Comparison of ENCODE assay signal across 21 cellular contexts in the genomic region with DNA sequence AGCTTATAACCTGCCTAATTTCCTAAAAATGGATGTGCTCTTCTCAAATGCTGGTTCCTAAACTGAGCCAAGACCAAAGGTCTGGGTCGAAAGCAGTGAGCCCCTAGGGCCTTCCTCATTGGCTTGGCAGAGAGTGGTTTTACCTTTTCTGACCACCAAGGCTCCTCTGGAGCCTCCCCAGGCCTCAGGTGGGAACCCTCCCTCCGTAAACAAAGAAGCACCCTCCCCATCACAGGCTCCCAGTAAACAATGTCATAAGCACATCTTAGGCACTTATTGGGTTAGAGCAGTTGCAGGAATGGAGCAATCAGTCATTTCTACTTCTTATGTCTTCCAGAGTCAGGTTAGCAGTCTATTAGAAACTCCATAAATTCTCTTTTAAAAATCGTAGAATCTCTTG. TPM values are rescaled to one million over a fixed set of nuclear protein-coding genes. Genes with fewer than 3 reads are reported as not detected.
DNase-seq lines count a peak whose midpoint lies in the region; ATAC-seq and TF ChIP-seq lines count a peak whose summit lies in the region.
"Had no signal": no experiment of that assay in that cellular context is flagged by ENCODE, and none has a peak within 500 bp of the region (broad histone marks: within the 10 kb centered on the region; RNA-seq: fewer than 3 reads in every experiment).

No MANE protein-coding gene starts in this region.

- H3K9me3 ChIP-seq in left ventricle myocardium inferior (replicated peaks), result no peaks in the 10 kb centered on the region
- no peaks in the 10 kb centered on the region for H3K9me3 ChIP-seq in upper lobe of right lung
- H3K9me3 ChIP-seq: BE2C had no signal

- H3K4me3 ChIP-seq in left ventricle myocardium inferior (no peak overlapping the region), upper lobe of right lung (no peak overlapping the region)
- H3K4me3 ChIP-seq: K562 had no signal

- intact Hi-C loops in left ventricle myocardium inferior (cut with micrococcal nuclease), result no loop called here
- intact Hi-C loops in Right ventricle myocardium inferior (cut with DNase I), result no loop called here
- intact Hi-C loops in upper lobe of right lung (cut with DNase I), result no loop called here

- H3K27ac ChIP-seq in left ventricle myocardium inferior (replicated peaks) (peak overlapping the region; percentile 99), upper lobe of right lung (no peak overlapping the region)

- TF ChIP-seq CTCF in left ventricle myocardium inferior (IDR thresholded peaks at IDR 0.05; ENCODE audit: borderline replicate concordance) (no peak), upper lobe of right lung (IDR thresholded peaks at IDR 0.05) (no peak)

- H3K36me3 ChIP-seq in left ventricle myocardium inferior (peaks cover 4% of the 10 kb centered on the region), upper lobe of right lung (no peaks in the 10 kb centered on the region)
- H3K36me3 ChIP-seq: BE2C had no signal

- peaks cover 78% of the 10 kb centered on the region for H3K4me1 ChIP-seq in left ventricle myocardium inferior
- peaks cover 18% of the 10 kb centered on the region for H3K4me1 ChIP-seq in upper lobe of right lung

- DNase-seq in left ventricle myocardium inferior (no peak), Right ventricle myocardium inferior (ENCODE audit: missing footprints) (no peak), NCI-H69 (lab: John Stamatoyannopoulos, UW) (peak; percentile 32), iPS-NIHi7 (ENCODE audit: extremely low spot score) (peak; percentile 28), upper lobe of right lung (no peak), OCI-M2 (lab: John Stamatoyannopoulos, UW; ENCODE audit: unreplicated experiment) (no peak), cerebellar cortex (ENCODE audit: low spot score) (no peak)
- DNase-seq: BE2C; CD4-positive, alpha-beta memory T cell; DMS153; GF-D8; MV-4-11; NCI-H1417 treated with DMSO at 0.1 percent for 48 hours; NCI-H187 treated with DMSO at 0.1 percent for 48 hours; NCI-H226; NCI-H524 treated with DMSO at 0.1 percent for 48 hours had no signal

- H3K27me3 ChIP-seq in left ventricle myocardium inferior (ENCODE audit: low read depth) (no peaks in the 10 kb centered on the region), upper lobe of right lung (no peaks in the 10 kb centered on the region)
- H3K27me3 ChIP-seq: BE2C had no signal

- ATAC-seq in Right ventricle myocardium inferior, result no peak
- no peak for ATAC-seq in upper lobe of right lung
- no peak for ATAC-seq in GM18520 (IDR thresholded peaks at IDR 0.05; ENCODE audit: unreplicated experiment)
- ATAC-seq: HCT116, K562 had no signal

RNA-seq across cellular contexts. Expression of gene CHPT1, which starts 6.0 kb away (rescaled TPM):
- total RNA-seq in left ventricle myocardium inferior (132 TPM), Right ventricle myocardium inferior (128 TPM), upper lobe of right lung (71.4 TPM)

RNA-seq across cellular contexts. Expression of gene SYCP3, which starts 35.8 kb away (rescaled TPM):
- total RNA-seq in left ventricle myocardium inferior (not detected), Right ventricle myocardium inferior (not detected), upper lobe of right lung (0.64 TPM)
- total RNA-seq: A172, Daoy had no signal

Comparison
In these comparisons a context has a peak if more than half of its experiments do, and no peak if none do; other contexts are left out.
1. DNase-seq: peak in NCI-H69 (single experiment) and iPS-NIHi7 (single experiment); none in left ventricle myocardium inferior (single experiment), Right ventricle myocardium inferior (single experiment), upper lobe of right lung (single experiment), OCI-M2 (single experiment) and cerebellar cortex (single experiment).